9 cellular contexts compared by ENCODE assay signal in genomic region chr15:85168642-85169173, GRCh38.
DNase-seq lines count a peak whose midpoint lies in the region; ATAC-seq and TF ChIP-seq lines count a peak whose summit lies in the region.
"Had no signal": no experiment of that assay in that cellular context is flagged by ENCODE, and none has a peak within 500 bp of the region (broad histone marks: within the 10 kb centered on the region; RNA-seq: fewer than 3 reads in every experiment).

No MANE protein-coding gene starts in this region.

- H3K9me3 ChIP-seq in muscle layer of duodenum (ENCODE audit: control insufficient read depth in 1 of 2, low read length in 2 of 2) (peaks cover 4 to 8% of the 10 kb centered on the region in 2 donors), tibial artery (peaks cover 0 to 20% (median 13%) of the 10 kb centered on the region in 3 donors)

- TF ChIP-seq CTCF in VCaP (conservative IDR thresholded peaks at IDR 0.05), result peak; percentile 63
- no peak for TF ChIP-seq CTCF in tibial artery (IDR thresholded peaks at IDR 0.05)

- no peak overlapping the region for H3K27ac ChIP-seq in VCaP
- H3K27ac ChIP-seq in muscle layer of duodenum (ENCODE audit: low read length), result no peak overlapping the region
- no peak overlapping the region for H3K27ac ChIP-seq in tibial artery
- H3K27ac ChIP-seq: SJSA1 had no signal

- H3K4me3 ChIP-seq in muscle layer of duodenum (ENCODE audit: low read depth in 1 of 2, low read length in 2 of 2) (peak overlapping the region; percentile 35 to 40), tibial artery (no peak overlapping the region)
- H3K4me3 ChIP-seq: SJSA1 had no signal

- DNase-seq in DMS53 treated with DMSO at 0.1 percent for 48 hours (lab: John Stamatoyannopoulos, UW; ENCODE audit: unreplicated experiment) (peak; percentile 42), KG1 (lab: John Stamatoyannopoulos, UW) (peak; percentile 4), dermis microvascular lymphatic vessel endothelial cell (ENCODE audit: low read depth in 2 of 2) (peak; percentile 33 to 45), tibial artery (no peak), Ammon's horn (ENCODE audit: low spot score) (no peak)

- H3K27me3 ChIP-seq in muscle layer of duodenum (ENCODE audit: low read depth, low read length), result peaks cover 5% of the 10 kb centered on the region
- peaks cover 0 to 30% of the 10 kb centered on the region in 2 donors for H3K27me3 ChIP-seq in tibial artery
- H3K27me3 ChIP-seq: SJSA1 had no signal

- H3K36me3 ChIP-seq in muscle layer of duodenum (ENCODE audit: control insufficient read depth in 1 of 2, insufficient read depth in 2 of 2, low read length in 2 of 2) (no peaks in the 10 kb centered on the region), tibial artery (no peaks in the 10 kb centered on the region)
- H3K36me3 ChIP-seq: SJSA1 had no signal

- H3K4me1 ChIP-seq in muscle layer of duodenum (ENCODE audit: control insufficient read depth in 1 of 2, insufficient read depth in 2 of 2, low read length in 2 of 2), result peaks cover 0 to 7% of the 10 kb centered on the region in 2 donors
- H3K4me1 ChIP-seq in tibial artery, result peaks cover 0 to 5% (median 2%) of the 10 kb centered on the region in 4 donors
- H3K4me1 ChIP-seq: SJSA1 had no signal

- ATAC-seq in HG02610 (IDR thresholded peaks at IDR 0.05; ENCODE audit: unreplicated experiment), result no peak

- intact Hi-C loops in tibial artery (cut with DNase I; ENCODE audit: low total_unique reads), result no loop called here

Comparison
In these comparisons a context has a peak if more than half of its experiments do, and no peak if none do; other contexts are left out.
1. DNase-seq: peak in DMS53 treated with DMSO at 0.1 percent for 48 hours (single experiment), KG1 (single experiment) and dermis microvascular lymphatic vessel endothelial cell (2 of 2); none in tibial artery (0 of 2) and Ammon's horn (single experiment).
2. H3K4me3 ChIP-seq: peak in muscle layer of duodenum (2 of 2); none in tibial artery (0 of 2).